In genomic region chr1:240888787-240889048, GRCh38 we compare ENCODE assay signal across 15 cellular contexts.
"Had no signal": no experiment of that assay in that cellular context is flagged by ENCODE, and none has a peak within 500 bp of the region (broad histone marks: within the 10 kb centered on the region; RNA-seq: fewer than 3 reads in every experiment).

No MANE protein-coding gene starts in this region.

- DNase-seq: dorsolateral prefrontal cortex; effector CD4-positive, alpha-beta T cell; immature natural killer cell; left ventricle myocardium superior; lower lobe of right lung; natural killer cell; occipital lobe; ovary; right lobe of liver; stimulated activated CD4-positive, alpha-beta T cell treated with anti-CD3 and anti-CD28 coated beads, Interleukin-2, amount 100 ng/mL, for 24 hours; stimulated activated CD4-positive, alpha-beta T cell treated with anti-CD3 and anti-CD28 coated beads, Interleukin-4, amount 100 ng/mL, for 24 hours; stimulated activated naive CD8-positive, alpha-beta T cell treated with anti-CD3 and anti-CD28 coated beads, Interleukin-15, Interleukin-2, amounts not matched to agents 100 U/mL and 50 U/mL, for 24 hours; upper lobe of right lung; uterus had no signal

- ATAC-seq: left ventricle myocardium superior; natural killer cell; stimulated activated memory B cell treated with anti-CD40 and anti-IgM and Interleukin-4, amounts not matched to agents 10 μg/mL and 1 μg/mL and 100 μg/mL, for 72 hours; stimulated activated naive CD8-positive, alpha-beta T cell treated with anti-CD3 and anti-CD28 coated beads, Interleukin-15, Interleukin-2, amounts not matched to agents 100 U/mL and 50 U/mL, for 24 hours had no signal
